ENCODE assay signal across 8 cellular contexts in genomic region chr2:197453914-197454398, GRCh38. TPM values are rescaled to one million over a fixed set of nuclear protein-coding genes. Genes with fewer than 3 reads are reported as not detected.
DNase-seq lines count a peak whose midpoint lies in the region; ATAC-seq, FAIRE-seq and TF ChIP-seq lines count a peak whose summit lies in the region.

No MANE protein-coding gene starts in this region.

- TF ChIP-seq CTCF in bronchial epithelial cell (IDR thresholded peaks at IDR 0.05; ENCODE audit: insufficient read depth, low read length, severe bottlenecking) = no peak

- peak overlapping the region; percentile 99 for H3K27ac ChIP-seq in thymus (ENCODE audit: low read depth)

- peak overlapping the region; percentile 100 for H3K4me3 Mint-ChIP-seq in activated T-cell treated with anti-CD3 and anti-CD28 coated beads, Interleukin-2, amount 50 U/mL, for 24 hours

- no peak for DNase-seq in activated T-cell treated with anti-CD3 and anti-CD28 coated beads, Interleukin-2, amount 50 U/mL, for 24 hours
- DNase-seq in activated T-cell treated with anti-CD3 and anti-CD28 coated beads for 4 hours (no peak), NCI-H1694 treated with DMSO at 0.1 percent for 48 hours (lab: John Stamatoyannopoulos, UW) (peak; percentile 60), bronchial epithelial cell (ENCODE audit: low read depth) (peak; percentile 89), left lobe of liver (ENCODE audit: low spot score) (peak; percentile 80), frontal cortex (ENCODE audit: low spot score in 2 of 2) (no peak)

- no peaks in the 10 kb centered on the region for H3K9me3 Mint-ChIP-seq in activated T-cell treated with anti-CD3 and anti-CD28 coated beads, Interleukin-2, amount 50 U/mL, for 24 hours

- H3K4me3 ChIP-seq in bronchial epithelial cell (ENCODE audit: low read depth, low read length) (peak overlapping the region; percentile 68), thymus (ENCODE audit: low read length) (peak overlapping the region; percentile 74)

- H3K36me3 ChIP-seq in bronchial epithelial cell (ENCODE audit: control insufficient read depth, insufficient read depth, low read length) (no peaks in the 10 kb centered on the region), thymus (ENCODE audit: control insufficient read depth, insufficient read depth) (no peaks in the 10 kb centered on the region)

- peaks cover 13% of the 10 kb centered on the region for H3K4me1 ChIP-seq in thymus (ENCODE audit: control insufficient read depth, insufficient read depth, low read length)

- H3K36me3 Mint-ChIP-seq in activated T-cell treated with anti-CD3 and anti-CD28 coated beads, Interleukin-2, amount 50 U/mL, for 24 hours (ENCODE audit: low read depth) = peaks cover 40% of the 10 kb centered on the region

- no peak for FAIRE-seq in bronchial epithelial cell (lab: Jason Lieb, UNC)
- FAIRE-seq in frontal cortex (lab: Jason Lieb, UNC) = no peak

- H3K27me3 Mint-ChIP-seq in activated T-cell treated with anti-CD3 and anti-CD28 coated beads, Interleukin-2, amount 50 U/mL, for 24 hours = no peaks in the 10 kb centered on the region

- ATAC-seq in HG02642 (IDR thresholded peaks at IDR 0.05; ENCODE audit: poor library complexity, unreplicated experiment) (peak; percentile 27), left lobe of liver (peak; percentile 64)

- H3K27ac Mint-ChIP-seq in activated T-cell treated with anti-CD3 and anti-CD28 coated beads, Interleukin-2, amount 50 U/mL, for 24 hours = peak overlapping the region; percentile 100

- no peaks in the 10 kb centered on the region for H3K27me3 ChIP-seq in bronchial epithelial cell (ENCODE audit: control insufficient read depth, insufficient read depth, low read length)
- no peaks in the 10 kb centered on the region for H3K27me3 ChIP-seq in thymus (ENCODE audit: control insufficient read depth, insufficient read depth)

- no peaks in the 10 kb centered on the region for H3K9me3 ChIP-seq in thymus (ENCODE audit: control insufficient read depth)

- WGBS in thymus = under 1% methylated on average over 11 of the region's 11 CpGs

- H3K4me1 Mint-ChIP-seq in activated T-cell treated with anti-CD3 and anti-CD28 coated beads, Interleukin-2, amount 50 U/mL, for 24 hours (ENCODE audit: low read depth) = peaks cover 51% of the 10 kb centered on the region

RNA-seq across cellular contexts. Expression of gene COQ10B, which starts 0.6 kb away (rescaled TPM):
- 33.7 and 35.5 TPM in 2 replicates for total RNA-seq in bronchial epithelial cell
- total RNA-seq in left lobe of liver = 11.4 TPM
- 21.3 TPM for polyA plus RNA-seq in thymus
- 35.9 TPM for total RNA-seq in frontal cortex

RNA-seq across cellular contexts. Expression of gene SF3B1, which starts 19.1 kb away (rescaled TPM):
- total RNA-seq in bronchial epithelial cell = 115 and 141 TPM in 2 replicates
- 83.5 TPM for total RNA-seq in left lobe of liver
- 578 TPM for polyA plus RNA-seq in thymus
- total RNA-seq in frontal cortex = 250 TPM

RNA-seq across cellular contexts. Expression of gene HSPD1, which starts 45.7 kb away (rescaled TPM):
- total RNA-seq in bronchial epithelial cell (391 and 438 TPM in 2 replicates), left lobe of liver (239 TPM), frontal cortex (157 TPM)
- polyA plus RNA-seq in thymus = 159 TPM

RNA-seq across cellular contexts. Expression of gene HSPE1, which starts 46.2 kb away (rescaled TPM):
- total RNA-seq in bronchial epithelial cell (76.7 and 83.7 TPM in 2 replicates), left lobe of liver (91.6 TPM), frontal cortex (62.8 TPM)
- polyA plus RNA-seq in thymus = 124 TPM

Comparison
In these comparisons a context has a peak if more than half of its experiments do, and no peak if none do; other contexts are left out.
1. DNase-seq: peak in NCI-H1694 treated with DMSO at 0.1 percent for 48 hours (single experiment), bronchial epithelial cell (single experiment) and left lobe of liver (single experiment); none in activated T-cell treated with anti-CD3 and anti-CD28 coated beads, Interleukin-2, amount 50 U/mL, for 24 hours (single experiment), activated T-cell treated with anti-CD3 and anti-CD28 coated beads for 4 hours (single experiment) and frontal cortex (0 of 2).